1 cellular context compared by ENCODE assay signal in genomic region chr18:70329076-70329475, GRCh38.
TF ChIP-seq lines count a peak whose summit lies in the region.

No MANE protein-coding gene starts in this region.

TF ChIP-seq in GM23338, 12 proteins besides CTCF, POLR2A, EP300 and RAD21:
- TF ChIP-seq JUNB (IDR thresholded peaks at IDR 0.05; ENCODE audit: unreplicated experiment): no peak
- no peak for TF ChIP-seq EZH2 (IDR thresholded peaks at IDR 0.05; ENCODE audit: low read depth, unreplicated experiment)
- TF ChIP-seq REST (IDR thresholded peaks at IDR 0.05; ENCODE audit: unreplicated experiment): no peak
- no peak for TF ChIP-seq ZNF331 (CRISPR knock-in tag; IDR thresholded peaks at IDR 0.05; ENCODE audit: low read depth)
- no peak for TF ChIP-seq EZH2phosphoT487 (IDR thresholded peaks at IDR 0.05; ENCODE audit: unreplicated experiment)
- TF ChIP-seq ZNF114 (CRISPR knock-in tag; IDR thresholded peaks at IDR 0.05): no peak
- TF ChIP-seq NANOG (IDR thresholded peaks at IDR 0.05; ENCODE audit: borderline replicate concordance): no peak
- TF ChIP-seq POLR2AphosphoS5 (IDR thresholded peaks at IDR 0.05; ENCODE audit: low read depth): no peak
- no peak for TF ChIP-seq CREB1 (CRISPR knock-in tag; IDR thresholded peaks at IDR 0.05; ENCODE audit: low read depth)
- TF ChIP-seq, protein P1, sequence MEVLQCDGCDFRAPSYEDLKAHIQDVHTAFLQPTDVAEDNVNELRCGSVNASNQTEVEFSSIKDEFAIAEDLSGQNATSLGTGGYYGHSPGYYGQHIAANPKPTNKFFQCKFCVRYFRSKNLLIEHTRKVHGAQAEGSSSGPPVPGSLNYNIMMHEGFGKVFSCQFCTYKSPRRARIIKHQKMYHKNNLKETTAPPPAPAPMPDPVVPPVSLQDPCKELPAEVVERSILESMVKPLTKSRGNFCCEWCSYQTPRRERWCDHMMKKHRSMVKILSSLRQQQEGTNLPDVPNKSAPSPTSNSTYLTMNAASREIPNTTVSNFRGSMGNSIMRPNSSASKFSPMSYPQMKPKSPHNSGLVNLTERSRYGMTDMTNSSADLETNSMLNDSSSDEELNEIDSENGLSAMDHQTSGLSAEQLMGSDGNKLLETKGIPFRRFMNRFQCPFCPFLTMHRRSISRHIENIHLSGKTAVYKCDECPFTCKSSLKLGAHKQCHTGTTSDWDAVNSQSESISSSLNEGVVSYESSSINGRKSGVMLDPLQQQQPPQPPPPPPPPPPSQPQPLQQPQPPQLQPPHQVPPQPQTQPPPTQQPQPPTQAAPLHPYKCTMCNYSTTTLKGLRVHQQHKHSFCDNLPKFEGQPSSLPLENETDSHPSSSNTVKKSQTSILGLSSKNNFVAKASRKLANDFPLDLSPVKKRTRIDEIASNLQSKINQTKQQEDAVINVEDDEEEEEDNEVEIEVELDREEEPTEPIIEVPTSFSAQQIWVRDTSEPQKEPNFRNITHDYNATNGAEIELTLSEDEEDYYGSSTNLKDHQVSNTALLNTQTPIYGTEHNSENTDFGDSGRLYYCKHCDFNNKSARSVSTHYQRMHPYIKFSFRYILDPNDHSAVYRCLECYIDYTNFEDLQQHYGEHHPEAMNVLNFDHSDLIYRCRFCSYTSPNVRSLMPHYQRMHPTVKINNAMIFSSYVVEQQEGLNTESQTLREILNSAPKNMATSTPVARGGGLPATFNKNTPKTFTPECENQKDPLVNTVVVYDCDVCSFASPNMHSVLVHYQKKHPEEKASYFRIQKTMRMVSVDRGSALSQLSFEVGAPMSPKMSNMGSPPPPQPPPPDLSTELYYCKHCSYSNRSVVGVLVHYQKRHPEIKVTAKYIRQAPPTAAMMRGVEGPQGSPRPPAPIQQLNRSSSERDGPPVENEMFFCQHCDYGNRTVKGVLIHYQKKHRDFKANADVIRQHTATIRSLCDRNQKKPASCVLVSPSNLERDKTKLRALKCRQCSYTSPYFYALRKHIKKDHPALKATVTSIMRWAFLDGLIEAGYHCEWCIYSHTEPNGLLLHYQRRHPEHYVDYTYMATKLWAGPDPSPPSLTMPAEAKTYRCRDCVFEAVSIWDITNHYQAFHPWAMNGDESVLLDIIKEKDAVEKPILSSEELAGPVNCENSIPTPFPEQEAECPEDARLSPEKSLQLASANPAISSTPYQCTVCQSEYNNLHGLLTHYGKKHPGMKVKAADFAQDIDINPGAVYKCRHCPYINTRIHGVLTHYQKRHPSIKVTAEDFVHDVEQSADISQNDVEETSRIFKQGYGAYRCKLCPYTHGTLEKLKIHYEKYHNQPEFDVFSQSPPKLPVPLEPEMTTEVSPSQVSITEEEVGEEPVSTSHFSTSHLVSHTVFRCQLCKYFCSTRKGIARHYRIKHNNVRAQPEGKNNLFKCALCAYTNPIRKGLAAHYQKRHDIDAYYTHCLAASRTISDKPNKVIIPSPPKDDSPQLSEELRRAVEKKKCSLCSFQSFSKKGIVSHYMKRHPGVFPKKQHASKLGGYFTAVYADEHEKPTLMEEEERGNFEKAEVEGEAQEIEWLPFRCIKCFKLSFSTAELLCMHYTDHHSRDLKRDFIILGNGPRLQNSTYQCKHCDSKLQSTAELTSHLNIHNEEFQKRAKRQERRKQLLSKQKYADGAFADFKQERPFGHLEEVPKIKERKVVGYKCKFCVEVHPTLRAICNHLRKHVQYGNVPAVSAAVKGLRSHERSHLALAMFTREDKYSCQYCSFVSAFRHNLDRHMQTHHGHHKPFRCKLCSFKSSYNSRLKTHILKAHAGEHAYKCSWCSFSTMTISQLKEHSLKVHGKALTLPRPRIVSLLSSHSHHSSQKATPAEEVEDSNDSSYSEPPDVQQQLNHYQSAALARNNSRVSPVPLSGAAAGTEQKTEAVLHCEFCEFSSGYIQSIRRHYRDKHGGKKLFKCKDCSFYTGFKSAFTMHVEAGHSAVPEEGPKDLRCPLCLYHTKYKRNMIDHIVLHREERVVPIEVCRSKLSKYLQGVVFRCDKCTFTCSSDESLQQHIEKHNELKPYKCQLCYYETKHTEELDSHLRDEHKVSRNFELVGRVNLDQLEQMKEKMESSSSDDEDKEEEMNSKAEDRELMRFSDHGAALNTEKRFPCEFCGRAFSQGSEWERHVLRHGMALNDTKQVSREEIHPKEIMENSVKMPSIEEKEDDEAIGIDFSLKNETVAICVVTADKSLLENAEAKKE (CRISPR knock-in tag; IDR thresholded peaks at IDR 0.05): no peak
- TF ChIP-seq STAT1 (IDR thresholded peaks at IDR 0.05; ENCODE audit: unreplicated experiment): no peak
- TF ChIP-seq ETS1 (IDR thresholded peaks at IDR 0.05): no peak
